Comparison of ENCODE assay signal across 15 cellular contexts in the genomic region with DNA sequence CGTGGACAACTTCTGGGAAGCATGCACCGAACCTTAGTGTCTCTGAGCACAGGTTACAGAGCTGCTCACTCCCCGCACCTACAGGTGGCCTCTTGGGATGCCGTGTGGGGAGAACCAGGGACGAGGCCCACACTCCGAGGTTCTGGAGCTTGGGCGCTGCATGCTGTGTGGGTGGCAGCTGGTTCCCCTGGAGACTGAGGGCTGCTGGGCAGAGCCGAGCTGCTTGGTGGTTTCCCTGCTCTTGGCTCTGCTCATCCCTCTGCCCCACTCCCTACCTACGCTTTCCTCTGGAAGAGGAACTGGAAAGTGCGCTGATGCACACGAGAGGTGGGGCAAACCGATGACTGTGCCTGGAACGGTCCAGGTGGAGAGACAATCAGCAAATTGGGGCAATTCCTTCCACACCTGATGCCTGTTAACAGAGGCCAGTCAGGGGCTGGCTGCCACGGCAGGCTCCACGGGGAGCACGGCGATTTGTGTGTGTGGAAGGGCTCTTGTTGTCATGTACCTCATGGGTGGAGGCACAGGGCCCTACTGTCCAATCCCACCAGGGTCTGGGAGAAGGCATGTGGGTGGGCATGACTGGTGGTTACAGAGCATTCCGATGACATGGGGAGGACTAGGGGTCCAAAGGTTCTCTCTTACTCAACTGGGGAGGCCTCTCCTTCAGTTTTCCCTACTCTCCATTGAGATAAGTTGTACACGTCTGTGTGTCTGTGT.
"Had no signal": no experiment of that assay in that cellular context is flagged by ENCODE, and none has a peak within 500 bp of the region (broad histone marks: within the 10 kb centered on the region; RNA-seq: fewer than 3 reads in every experiment).

No MANE protein-coding gene starts in this region.

- H3K27ac Mint-ChIP-seq: activated B cell treated with CpG ODN at 0.5 μM for 24 hours; activated CD4-positive, alpha-beta T cell treated with anti-CD3 and anti-CD28 coated beads, Interleukin-2, amount 10 ng/mL, durations not matched to agents 7 days and 5 days; activated T-helper 1 cell treated with anti-CD3 and anti-CD28 coated beads, Interleukin-12 subunit alpha, Interleukin-12 subunit beta, Interleukin-2, Interleukin-4 antibody, amounts not matched to agents 30 ng/mL and 10 ng/mL and 1 ng/mL, durations not matched to agents 14 hours and 24 hours and 36 hours; memory B cell; nephron; T-helper 2 cell treated with Interferon-gamma antibody and Interleukin-4, amounts not matched to agents 5 μg/mL and 100 μg/mL, for 36 hours had no signal

- H3K36me3 ChIP-seq: brain microvascular endothelial cell, ovary, sigmoid colon had no signal

- ATAC-seq: heart left ventricle had no signal

- H3K36me3 Mint-ChIP-seq: memory B cell had no signal

- H3K4me3 ChIP-seq: heart left ventricle, ovary, sigmoid colon had no signal

- H3K9me3 Mint-ChIP-seq: activated B cell treated with CpG ODN at 0.5 μM for 24 hours; activated CD4-positive, alpha-beta T cell treated with anti-CD3 and anti-CD28 coated beads, Interleukin-2, amount 10 ng/mL, durations not matched to agents 7 days and 5 days; activated T-helper 1 cell treated with anti-CD3 and anti-CD28 coated beads, Interleukin-12 subunit alpha, Interleukin-12 subunit beta, Interleukin-2, Interleukin-4 antibody, amounts not matched to agents 30 ng/mL and 10 ng/mL and 1 ng/mL, durations not matched to agents 14 hours and 24 hours and 36 hours; memory B cell; nephron; T-helper 2 cell treated with Interferon-gamma antibody and Interleukin-4, amounts not matched to agents 5 μg/mL and 100 μg/mL, for 36 hours had no signal

- H3K9me3 ChIP-seq: heart left ventricle, ovary, sigmoid colon had no signal

- FAIRE-seq: frontal cortex had no signal

- H3K27me3 Mint-ChIP-seq: activated B cell treated with CpG ODN at 0.5 μM for 24 hours; activated CD4-positive, alpha-beta T cell treated with anti-CD3 and anti-CD28 coated beads, Interleukin-2, amount 10 ng/mL, durations not matched to agents 7 days and 5 days; memory B cell had no signal

- H3K4me3 Mint-ChIP-seq: activated B cell treated with CpG ODN at 0.5 μM for 24 hours; activated CD4-positive, alpha-beta T cell treated with anti-CD3 and anti-CD28 coated beads, Interleukin-2, amount 10 ng/mL, durations not matched to agents 7 days and 5 days; activated T-helper 1 cell treated with anti-CD3 and anti-CD28 coated beads, Interleukin-12 subunit alpha, Interleukin-12 subunit beta, Interleukin-2, Interleukin-4 antibody, amounts not matched to agents 30 ng/mL and 10 ng/mL and 1 ng/mL, durations not matched to agents 14 hours and 24 hours and 36 hours; memory B cell; nephron; T-helper 2 cell treated with Interferon-gamma antibody and Interleukin-4, amounts not matched to agents 5 μg/mL and 100 μg/mL, for 36 hours had no signal

- H3K27me3 ChIP-seq: heart left ventricle, ovary, sigmoid colon had no signal

- H3K27ac ChIP-seq: brain microvascular endothelial cell, epithelial cell of prostate, heart left ventricle, ovary, sigmoid colon had no signal

- DNase-seq: activated B cell treated with CpG ODN at 0.5 μM for 24 hours; activated CD4-positive, alpha-beta T cell treated with anti-CD3 and anti-CD28 coated beads, Interleukin-2, amount 10 ng/mL, durations not matched to agents 7 days and 5 days; activated naive CD4-positive, alpha-beta T cell treated with Interleukin-2 at 50 U/mL for 16 hours; brain microvascular endothelial cell; dermis blood vessel endothelial cell; sigmoid colon; stimulated activated CD4-positive, alpha-beta T cell treated with anti-CD3 and anti-CD28 coated beads, Interleukin-1b, Interleukin-23, amount 100 ng/mL, for 48 hours had no signal

- H3K4me1 Mint-ChIP-seq: activated B cell treated with CpG ODN at 0.5 μM for 24 hours had no signal
